ENCODE assay signal across 8 cellular contexts in genomic region chr2:196160101-196160500, GRCh38. TPM values are rescaled to one million over a fixed set of nuclear protein-coding genes. Genes with fewer than 3 reads are reported as not detected.
DNase-seq lines count a peak whose midpoint lies in the region; ATAC-seq and TF ChIP-seq lines count a peak whose summit lies in the region.

No MANE protein-coding gene starts in this region.

- H2AFZ ChIP-seq in KMS-11 (ENCODE audit: low read depth): no peak overlapping the region

- H3K36me3 ChIP-seq in KMS-11 (ENCODE audit: insufficient read depth): peaks cover 25% of the 10 kb centered on the region

- H3K4me3 Mint-ChIP-seq in activated CD4-positive, alpha-beta memory T cell treated with anti-CD3 and anti-CD28 coated beads for 36 hours: peak overlapping the region; percentile 39
- H3K4me3 Mint-ChIP-seq in stimulated activated naive B cell treated with anti-CD40 and anti-IgM and Interleukin-4, amounts not matched to agents 10 μg/mL and 1 μg/mL and 100 μg/mL, for 72 hours: no peak overlapping the region

- H3K36me3 Mint-ChIP-seq in activated CD4-positive, alpha-beta memory T cell treated with anti-CD3 and anti-CD28 coated beads for 36 hours: peaks cover 80% of the 10 kb centered on the region
- peaks cover 37 to 58% of the 10 kb centered on the region in 2 donors for H3K36me3 Mint-ChIP-seq in stimulated activated naive B cell treated with anti-CD40 and anti-IgM and Interleukin-4, amounts not matched to agents 10 μg/mL and 1 μg/mL and 100 μg/mL, for 72 hours

- peak overlapping the region; percentile 44; the same call in 1 of the 2 replicates for H3K27ac ChIP-seq in KMS-11

- intact Hi-C loops in activated CD4-positive, alpha-beta memory T cell treated with anti-CD3 and anti-CD28 coated beads for 36 hours (cut with micrococcal nuclease): loop anchor here (1.0 to 10.0 kb wide), 10 partner anchors 10 to 1147 kb away; no protein-coding TSS in a partner anchor

- POLR2A ChIA-PET in activated CD4-positive, alpha-beta memory T cell treated with anti-CD3 and anti-CD28 coated beads for 36 hours (lab: Charles Lee): interaction anchor here (1.3 to 7.2 kb wide), 5 partner anchors 9 to 100 kb away, joined by 3 to 67 read pairs (median 6); partner anchors contain the start of gene STK17B

- ATAC-seq in stimulated activated naive B cell treated with anti-CD40 and anti-IgM and Interleukin-4, amounts not matched to agents 10 μg/mL and 1 μg/mL and 100 μg/mL, for 72 hours (replicated peaks): peak; percentile 91 to 93

- H3K9ac ChIP-seq in KMS-11: 0 out of 2 replicates have a peak overlapping the region, but pooled peaks have one; percentile 1

- H3K4me1 ChIP-seq in KMS-11 (ENCODE audit: low read depth, poor library complexity, severe bottlenecking): peaks cover 100% of the 10 kb centered on the region

- no peaks in the 10 kb centered on the region for H3K9me3 Mint-ChIP-seq in activated CD4-positive, alpha-beta memory T cell treated with anti-CD3 and anti-CD28 coated beads for 36 hours
- H3K9me3 Mint-ChIP-seq in stimulated activated naive B cell treated with anti-CD40 and anti-IgM and Interleukin-4, amounts not matched to agents 10 μg/mL and 1 μg/mL and 100 μg/mL, for 72 hours: no peaks in the 10 kb centered on the region

- H3K27me3 ChIP-seq in KMS-11 (ENCODE audit: insufficient read depth, low read depth): no peaks in the 10 kb centered on the region

- no peak overlapping the region for H3K4me3 ChIP-seq in KMS-11 (IDR thresholded peaks at IDR 0.05; ENCODE audit: insufficient read depth, low read depth, low read length)

- peak overlapping the region; percentile 96 for H3K27ac Mint-ChIP-seq in activated CD4-positive, alpha-beta memory T cell treated with anti-CD3 and anti-CD28 coated beads for 36 hours
- peak overlapping the region; percentile 25 for H3K27ac Mint-ChIP-seq in stimulated activated naive B cell treated with anti-CD40 and anti-IgM and Interleukin-4, amounts not matched to agents 10 μg/mL and 1 μg/mL and 100 μg/mL, for 72 hours

- TF ChIP-seq CTCF in KMS-11 (conservative IDR thresholded peaks at IDR 0.05; ENCODE audit: low read depth, low read length): no peak

- H3K27me3 Mint-ChIP-seq in activated CD4-positive, alpha-beta memory T cell treated with anti-CD3 and anti-CD28 coated beads for 36 hours: no peaks in the 10 kb centered on the region
- H3K27me3 Mint-ChIP-seq in stimulated activated naive B cell treated with anti-CD40 and anti-IgM and Interleukin-4, amounts not matched to agents 10 μg/mL and 1 μg/mL and 100 μg/mL, for 72 hours: no peaks in the 10 kb centered on the region

- H3K4me1 Mint-ChIP-seq in activated CD4-positive, alpha-beta memory T cell treated with anti-CD3 and anti-CD28 coated beads for 36 hours (ENCODE audit: low read depth): peaks cover 77% of the 10 kb centered on the region
- peaks cover 16 to 54% of the 10 kb centered on the region in 2 donors for H3K4me1 Mint-ChIP-seq in stimulated activated naive B cell treated with anti-CD40 and anti-IgM and Interleukin-4, amounts not matched to agents 10 μg/mL and 1 μg/mL and 100 μg/mL, for 72 hours

- H3K79me2 ChIP-seq in KMS-11 (ENCODE audit: insufficient read depth, low read depth): peaks cover 100% of the 10 kb centered on the region

- DNase-seq in activated CD4-positive, alpha-beta T cell treated with anti-CD3 and anti-CD28 coated beads for 48 hours: peak; percentile 60
- no peak for DNase-seq in activated CD4-positive, alpha-beta T cell treated with anti-CD3 and anti-CD28 coated beads, Interleukin-2, amount 50 U/mL, for 1 hour
- peak; percentile 92 for DNase-seq in HCEC 1CT
- DNase-seq in activated CD4-positive, alpha-beta memory T cell treated with anti-CD3 and anti-CD28 coated beads for 36 hours: peak; percentile 76
- DNase-seq in glomerular endothelial cell (ENCODE audit: extremely low read depth, low read depth, low spot score): peak; percentile 48
- peak; percentile 66 for DNase-seq in stimulated activated naive B cell treated with anti-CD40 and anti-IgM and Interleukin-4, amounts not matched to agents 10 μg/mL and 1 μg/mL and 100 μg/mL, for 72 hours
- DNase-seq in NCI-H146 (lab: John Stamatoyannopoulos, UW): no peak

- peak overlapping the region; percentile 72 for H3K4me2 ChIP-seq in KMS-11

- H4K20me1 ChIP-seq in KMS-11 (ENCODE audit: insufficient read depth): peaks cover 4% of the 10 kb centered on the region

- CTCF ChIA-PET in activated CD4-positive, alpha-beta memory T cell treated with anti-CD3 and anti-CD28 coated beads for 36 hours (lab: Charles Lee): interaction anchor here (0.8 to 1.6 kb wide), 3 partner anchors 17 to 99 kb away, joined by 3 read pairs; no protein-coding TSS in a partner anchor

RNA-seq across cellular contexts. Expression of gene STK17B, which starts 11.3 kb away (rescaled TPM):
- 100 to 1,000 TPM; 175 to 176 TPM for total RNA-seq in activated CD4-positive, alpha-beta memory T cell treated with anti-CD3 and anti-CD28 coated beads for 36 hours
- total RNA-seq in glomerular endothelial cell: 4.1 and 9.2 TPM in 2 replicates

Comparison
In these comparisons a context has a peak if more than half of its experiments do, and no peak if none do; other contexts are left out.
1. DNase-seq: peak in activated CD4-positive, alpha-beta T cell treated with anti-CD3 and anti-CD28 coated beads for 48 hours (single experiment), HCEC 1CT (single experiment), activated CD4-positive, alpha-beta memory T cell treated with anti-CD3 and anti-CD28 coated beads for 36 hours (single experiment), glomerular endothelial cell (single experiment) and stimulated activated naive B cell treated with anti-CD40 and anti-IgM and Interleukin-4, amounts not matched to agents 10 μg/mL and 1 μg/mL and 100 μg/mL, for 72 hours (single experiment); none in activated CD4-positive, alpha-beta T cell treated with anti-CD3 and anti-CD28 coated beads, Interleukin-2, amount 50 U/mL, for 1 hour (single experiment) and NCI-H146 (single experiment).
2. RNA of gene STK17B, which starts 11.3 kb away (total RNA-seq): 175 to 176 TPM in activated CD4-positive, alpha-beta memory T cell treated with anti-CD3 and anti-CD28 coated beads for 36 hours; 4.1 to 9.2 TPM in glomerular endothelial cell; every median in the first group is over 10 times any median in the second.